Comparison of ENCODE assay signal across 17 cellular contexts in genomic region chr2:156470975-156471583, GRCh38. TPM values are rescaled to one million over a fixed set of nuclear protein-coding genes. Genes with fewer than 3 reads are reported as not detected.
DNase-seq lines count a peak whose midpoint lies in the region; FAIRE-seq and TF ChIP-seq lines count a peak whose summit lies in the region.
"Had no signal": no experiment of that assay in that cellular context is flagged by ENCODE, and none has a peak within 500 bp of the region (broad histone marks: within the 10 kb centered on the region; RNA-seq: fewer than 3 reads in every experiment).

No MANE protein-coding gene starts in this region.

- peak overlapping the region; percentile 10 for H2AFZ ChIP-seq in keratinocyte (ENCODE audit: control insufficient read depth, low read length)

- peaks cover 40% of the 10 kb centered on the region for H3K4me1 Mint-ChIP-seq in chondrocyte (ENCODE audit: low read depth)
- H3K4me1 Mint-ChIP-seq in glutamatergic neuron (ENCODE audit: low read depth, unreplicated experiment) = peaks cover 10% of the 10 kb centered on the region

- no peak overlapping the region for H3K4me2 ChIP-seq in keratinocyte (ENCODE audit: control insufficient read depth, extremely low read depth, insufficient read depth, low read depth, low read length)

- H3K9ac ChIP-seq in keratinocyte (ENCODE audit: control insufficient read depth, extremely low read depth, insufficient read depth, low read length) = no peak overlapping the region

- H3K36me3 Mint-ChIP-seq in chondrocyte (ENCODE audit: low read depth) (no peaks in the 10 kb centered on the region), glutamatergic neuron (ENCODE audit: unreplicated experiment) (no peaks in the 10 kb centered on the region)

- no peak for TF ChIP-seq CTCF in keratinocyte (optimal IDR thresholded peaks at IDR 0.05 in 1 of 3, IDR thresholded peaks at IDR 0.05 in 1 of 3, conservative IDR thresholded peaks at IDR 0.05 in 1 of 3; ENCODE audit: extremely low read depth in 1 of 3, insufficient read depth in 2 of 3, low read length in 3 of 3)
- TF ChIP-seq CTCF in chondrocyte (IDR thresholded peaks at IDR 0.05) = no peak
- no peak for TF ChIP-seq CTCF in glutamatergic neuron (IDR thresholded peaks at IDR 0.05; ENCODE audit: partially characterized antibody, unreplicated experiment)
- TF ChIP-seq CTCF in lower leg skin (IDR thresholded peaks at IDR 0.05) = no peak

- no peaks in the 10 kb centered on the region for H3K9me3 Mint-ChIP-seq in chondrocyte (ENCODE audit: low read depth)
- H3K9me3 Mint-ChIP-seq in glutamatergic neuron (ENCODE audit: unreplicated experiment) = no peaks in the 10 kb centered on the region

- H3K9me1 ChIP-seq in keratinocyte (ENCODE audit: control insufficient read depth, extremely low read depth, insufficient read depth, low read length) = no peaks in the 10 kb centered on the region

- H3K27me3 Mint-ChIP-seq in chondrocyte (ENCODE audit: low read depth) (no peaks in the 10 kb centered on the region), glutamatergic neuron (ENCODE audit: unreplicated experiment) (peaks cover 2% of the 10 kb centered on the region)
- H3K27me3 Mint-ChIP-seq: activated CD4-positive, alpha-beta T cell treated with anti-CD3 and anti-CD28 coated beads for 36 hours had no signal

- H3K27me3 ChIP-seq in keratinocyte (ENCODE audit: control insufficient read depth, extremely low read depth, insufficient read depth, low read length) = no peaks in the 10 kb centered on the region
- H3K27me3 ChIP-seq: dorsolateral prefrontal cortex, SJSA1, vagina had no signal

- TF ChIP-seq POLR2A in lower leg skin (IDR thresholded peaks at IDR 0.05) = no peak

- no peaks in the 10 kb centered on the region for H4K20me1 ChIP-seq in keratinocyte (ENCODE audit: control insufficient read depth, extremely low read depth, insufficient read depth, low read length)

- no peak overlapping the region for H3K27ac ChIP-seq in keratinocyte (ENCODE audit: control insufficient read depth, insufficient read depth, low read length)
- H3K27ac ChIP-seq: SJSA1, vagina had no signal

- H3K4me3 Mint-ChIP-seq in chondrocyte (ENCODE audit: unreplicated experiment) (no peak overlapping the region), glutamatergic neuron (ENCODE audit: unreplicated experiment) (no peak overlapping the region)
- H3K4me3 Mint-ChIP-seq: activated CD4-positive, alpha-beta T cell treated with anti-CD3 and anti-CD28 coated beads for 36 hours had no signal

- H3K27ac Mint-ChIP-seq in chondrocyte (ENCODE audit: unreplicated experiment) (no peak overlapping the region), glutamatergic neuron (ENCODE audit: unreplicated experiment) (no peak overlapping the region)
- H3K27ac Mint-ChIP-seq: activated CD4-positive, alpha-beta T cell treated with anti-CD3 and anti-CD28 coated beads for 36 hours had no signal

- H3K36me3 ChIP-seq in keratinocyte (ENCODE audit: control insufficient read depth in 2 of 2, extremely low read depth in 1 of 2, insufficient read depth in 2 of 2, low read length in 2 of 2) = no peaks in the 10 kb centered on the region
- H3K36me3 ChIP-seq: vagina had no signal

- H3K4me1 ChIP-seq in keratinocyte (ENCODE audit: control insufficient read depth, extremely low read depth, insufficient read depth, low read length) = peaks cover 29% of the 10 kb centered on the region

- dilution Hi-C loops in keratinocyte (cut with MboI; ENCODE audit: extremely low pct_ligation_motif_present, low sequenced_read_pairs) = no loop called here

- FAIRE-seq in GM19239 (lab: Jason Lieb, UNC) = peak; percentile 59
- no peak for FAIRE-seq in keratinocyte (lab: Jason Lieb, UNC)

- intact Hi-C loops in lower leg skin (cut with DNase I; ENCODE audit: low total_unique reads) = no loop called here

- peak; percentile 23 for DNase-seq in CD1c-positive myeloid dendritic cell (ENCODE audit: extremely low spot score)
- DNase-seq in GM19239 (ENCODE audit: insufficient read length, low spot score) = no peak
- DNase-seq in NAMALWA (ENCODE audit: low spot score) = peak; percentile 5
- DNase-seq in keratinocyte (ENCODE audit: low read depth, low spot score) = no peak
- no peak for DNase-seq in chondrocyte (ENCODE audit: low spot score)
- DNase-seq in activated CD4-positive, CD25-positive, alpha-beta regulatory T cell (lab: John Stamatoyannopoulos, UW) = no peak
- no peak for DNase-seq in glutamatergic neuron
- no peak for DNase-seq in lower leg skin (ENCODE audit: low spot score in 2 of 2)
- DNase-seq: activated CD4-positive, alpha-beta T cell treated with anti-CD3 and anti-CD28 coated beads for 36 hours; activated T-cell treated with anti-CD3 and anti-CD28 coated beads, Interleukin-2, amount 50 U/mL, for 48 hours; amygdala; dorsolateral prefrontal cortex; HCEC 1CT; NCI-H1436 treated with DMSO at 0.1 percent for 48 hours; NCI-H774 had no signal

- peaks cover 44% of the 10 kb centered on the region for H3K79me2 ChIP-seq in keratinocyte (ENCODE audit: control insufficient read depth, insufficient read depth, low read length)

- no peaks in the 10 kb centered on the region for H3K9me3 ChIP-seq in keratinocyte (ENCODE audit: control insufficient read depth, low read depth, low read length)
- H3K9me3 ChIP-seq: SJSA1, vagina had no signal

- H3K4me3 ChIP-seq in keratinocyte (ENCODE audit: control insufficient read depth in 2 of 3, extremely low read depth in 1 of 3, insufficient read depth in 2 of 3, low read depth in 1 of 3, low read length in 3 of 3) (no peak overlapping the region), lower leg skin (ENCODE audit: low read depth, poor library complexity, severe bottlenecking) (no peak overlapping the region)
- H3K4me3 ChIP-seq: dorsolateral prefrontal cortex, SJSA1, vagina had no signal

- 60 to 64% methylated on average over 8 of the region's 8 CpGs for WGBS in lower leg skin, 2 donors

RNA-seq across cellular contexts. Expression of gene GPD2, which starts 34.9 kb away (rescaled TPM):
- 16.3 to 27.6 TPM (median 18.3 TPM) in 3 replicates for polyA plus RNA-seq in keratinocyte
- polyA plus RNA-seq in keratinocyte (2011; ENCODE audit: low read depth) = 30.8 TPM
- polyA plus RNA-seq in keratinocyte (2011; cell fraction: cytosol; rRNA removed) = 11.1 and 14.2 TPM in 2 replicates
- polyA plus RNA-seq in keratinocyte (2011; cell fraction: nucleus; rRNA removed) = 21.7 and 34.2 TPM in 2 replicates
- polyA plus RNA-seq in keratinocyte (2012; ENCODE audit: low replicate concordance) = 11.5 and 27.7 TPM in 2 replicates
- polyA minus RNA-seq in keratinocyte = 30.6 to 87.4 TPM (median 49.5 TPM) in 3 replicates
- polyA minus RNA-seq in keratinocyte (2011; cell fraction: cytosol; rRNA and poly(A)+ RNA removed) = 26.9 TPM
- 45.5 and 76.5 TPM in 2 replicates for polyA minus RNA-seq in keratinocyte (2011; cell fraction: nucleus; rRNA and poly(A)+ RNA removed)
- total RNA-seq in chondrocyte (21.1 to 29.1 TPM (median 25.5 TPM) in 3 replicates), glutamatergic neuron (ENCODE audit: unreplicated experiment) (26.2 TPM), lower leg skin (10 to 100 TPM; 50.0 to 83.5 (median 64.6) TPM)

Comparison
In these comparisons a context has a peak if more than half of its experiments do, and no peak if none do; other contexts are left out.
1. DNase-seq: peak in CD1c-positive myeloid dendritic cell (single experiment) and NAMALWA (single experiment); none in GM19239 (single experiment), keratinocyte (single experiment), chondrocyte (single experiment), activated CD4-positive, CD25-positive, alpha-beta regulatory T cell (0 of 4), glutamatergic neuron (single experiment) and lower leg skin (0 of 2).